11 cellular contexts compared by ENCODE assay signal in the genomic region with DNA sequence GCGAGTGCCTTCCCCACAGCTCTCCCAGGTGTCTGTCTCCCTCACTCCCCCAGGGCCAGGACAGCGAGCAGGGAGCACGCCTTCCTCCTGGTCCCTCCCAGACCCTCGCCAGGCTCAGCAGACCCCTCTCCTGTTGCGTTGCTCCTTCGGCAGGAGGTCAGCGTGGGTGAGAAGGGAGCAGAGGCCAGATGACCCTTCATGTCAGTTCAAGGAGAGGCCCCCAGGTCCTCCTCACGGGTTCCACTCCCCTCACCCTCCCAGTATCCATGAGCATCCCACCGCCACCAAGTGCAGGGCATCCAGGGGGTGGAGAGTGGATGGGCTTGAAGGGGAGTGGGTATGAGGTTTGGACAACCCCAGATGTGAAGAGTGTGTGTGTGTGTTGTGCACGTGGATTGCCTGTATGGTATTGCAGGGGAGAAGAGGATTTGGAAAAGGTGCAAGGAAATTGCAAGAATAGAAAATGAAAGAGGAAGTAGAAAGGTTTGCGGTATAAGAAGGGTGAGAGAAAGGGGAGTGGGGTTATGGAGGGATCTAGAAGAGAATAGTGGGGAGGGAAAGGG. TPM values are rescaled to one million over a fixed set of nuclear protein-coding genes. Genes with fewer than 3 reads are reported as not detected.
DNase-seq lines count a peak whose midpoint lies in the region; ATAC-seq and TF ChIP-seq lines count a peak whose summit lies in the region.
"Had no signal": no experiment of that assay in that cellular context is flagged by ENCODE, and none has a peak within 500 bp of the region (broad histone marks: within the 10 kb centered on the region; RNA-seq: fewer than 3 reads in every experiment).

No MANE protein-coding gene starts in this region.

- H3K27ac ChIP-seq in fibroblast of lung (ENCODE audit: insufficient read depth, low read length): peak overlapping the region; percentile 40
- H3K27ac ChIP-seq: 22Rv1, pancreas had no signal

- no peak overlapping the region for H3K9ac ChIP-seq in fibroblast of lung (ENCODE audit: insufficient read depth, low read length)

- H3K9me3 ChIP-seq in fibroblast of lung (ENCODE audit: control insufficient read depth, insufficient read depth, low read depth, low read length): no peaks in the 10 kb centered on the region
- H3K9me3 ChIP-seq: pancreas had no signal

- peaks cover 20% of the 10 kb centered on the region for H3K4me1 Mint-ChIP-seq in T-helper 1 cell treated with Interleukin-12 subunit alpha and Interleukin-12 subunit beta and Interleukin-4 antibody, amounts not matched to agents 30 μg/mL and 1 μg/mL, for 36 hours (ENCODE audit: low read depth)
- peaks cover 39 to 43% of the 10 kb centered on the region in 2 donors for H3K4me1 Mint-ChIP-seq in stimulated activated naive B cell treated with anti-CD40 and anti-IgM and Interleukin-4, amounts not matched to agents 10 μg/mL and 1 μg/mL and 100 μg/mL, for 72 hours

- H3K36me3 ChIP-seq in fibroblast of lung (ENCODE audit: control insufficient read depth, insufficient read depth, low read length): peaks cover 43% of the 10 kb centered on the region
- H3K36me3 ChIP-seq: pancreas had no signal

- peaks cover 9% of the 10 kb centered on the region for H3K4me1 ChIP-seq in fibroblast of lung (ENCODE audit: control insufficient read depth, extremely low read depth, insufficient read depth, low read length)
- H3K4me1 ChIP-seq: pancreas had no signal

- no peaks in the 10 kb centered on the region for H3K9me3 Mint-ChIP-seq in T-helper 1 cell treated with Interleukin-12 subunit alpha and Interleukin-12 subunit beta and Interleukin-4 antibody, amounts not matched to agents 30 μg/mL and 1 μg/mL, for 36 hours
- no peaks in the 10 kb centered on the region for H3K9me3 Mint-ChIP-seq in stimulated activated naive B cell treated with anti-CD40 and anti-IgM and Interleukin-4, amounts not matched to agents 10 μg/mL and 1 μg/mL and 100 μg/mL, for 72 hours

- no peak for DNase-seq in T-helper 1 cell
- DNase-seq in OCI-M1 (lab: John Stamatoyannopoulos, UW): peak; percentile 75
- DNase-seq in fibroblast of lung (ENCODE audit: low read depth in 2 of 2): peak; percentile 56 to 67
- DNase-seq in stimulated activated naive B cell treated with anti-CD40 and anti-IgM and Interleukin-4, amounts not matched to agents 10 μg/mL and 1 μg/mL and 100 μg/mL, for 72 hours: no peak
- no peak for DNase-seq in NCI-H1694 treated with DMSO at 0.1 percent for 48 hours (lab: John Stamatoyannopoulos, UW)
- no peak for DNase-seq in NCI-H774 (lab: John Stamatoyannopoulos, UW)

- H3K27ac Mint-ChIP-seq in T-helper 1 cell treated with Interleukin-12 subunit alpha and Interleukin-12 subunit beta and Interleukin-4 antibody, amounts not matched to agents 30 μg/mL and 1 μg/mL, for 36 hours: peak overlapping the region; percentile 37
- H3K27ac Mint-ChIP-seq in stimulated activated naive B cell treated with anti-CD40 and anti-IgM and Interleukin-4, amounts not matched to agents 10 μg/mL and 1 μg/mL and 100 μg/mL, for 72 hours: no peak overlapping the region

- peak; percentile 54 to 58 for ATAC-seq in stimulated activated naive B cell treated with anti-CD40 and anti-IgM and Interleukin-4, amounts not matched to agents 10 μg/mL and 1 μg/mL and 100 μg/mL, for 72 hours (replicated peaks)
- no peak for ATAC-seq in GM19328 (IDR thresholded peaks at IDR 0.05; ENCODE audit: unreplicated experiment)
- ATAC-seq: esophagus mucosa, pancreas had no signal

- TF ChIP-seq CTCF in fibroblast of lung (conservative IDR thresholded peaks at IDR 0.05 in 1 of 2, IDR thresholded peaks at IDR 0.05 in 1 of 2; ENCODE audit: low read depth in 1 of 2, low read length in 2 of 2): no peak

- H3K4me3 ChIP-seq in fibroblast of lung (replicated peaks in 1 of 4; ENCODE audit: control extremely low read depth in 1 of 4, insufficient read depth in 1 of 4, low read depth in 3 of 4, low read length in 4 of 4): no peak overlapping the region
- H3K4me3 ChIP-seq: pancreas had no signal

- H2AFZ ChIP-seq in fibroblast of lung (ENCODE audit: low read length): no peak overlapping the region

- peaks cover 1% of the 10 kb centered on the region for H4K20me1 ChIP-seq in fibroblast of lung (ENCODE audit: control insufficient read depth, extremely low read depth, insufficient read depth, low read length)

- no peaks in the 10 kb centered on the region for H3K27me3 ChIP-seq in fibroblast of lung (ENCODE audit: control insufficient read depth, insufficient read depth, low read length)
- H3K27me3 ChIP-seq: pancreas had no signal

- H3K4me3 Mint-ChIP-seq in T-helper 1 cell treated with Interleukin-12 subunit alpha and Interleukin-12 subunit beta and Interleukin-4 antibody, amounts not matched to agents 30 μg/mL and 1 μg/mL, for 36 hours: peak overlapping the region; percentile 52
- peak overlapping the region; percentile 8 to 48 for H3K4me3 Mint-ChIP-seq in stimulated activated naive B cell treated with anti-CD40 and anti-IgM and Interleukin-4, amounts not matched to agents 10 μg/mL and 1 μg/mL and 100 μg/mL, for 72 hours

- H3K79me2 ChIP-seq in fibroblast of lung (ENCODE audit: control insufficient read depth, insufficient read depth, low read length): peaks cover 3% of the 10 kb centered on the region

- no peaks in the 10 kb centered on the region for H3K36me3 Mint-ChIP-seq in T-helper 1 cell treated with Interleukin-12 subunit alpha and Interleukin-12 subunit beta and Interleukin-4 antibody, amounts not matched to agents 30 μg/mL and 1 μg/mL, for 36 hours (ENCODE audit: low read depth)
- no peaks in the 10 kb centered on the region for H3K36me3 Mint-ChIP-seq in stimulated activated naive B cell treated with anti-CD40 and anti-IgM and Interleukin-4, amounts not matched to agents 10 μg/mL and 1 μg/mL and 100 μg/mL, for 72 hours

- H3K27me3 Mint-ChIP-seq in T-helper 1 cell treated with Interleukin-12 subunit alpha and Interleukin-12 subunit beta and Interleukin-4 antibody, amounts not matched to agents 30 μg/mL and 1 μg/mL, for 36 hours (ENCODE audit: low read depth): peaks cover 4% of the 10 kb centered on the region
- no peaks in the 10 kb centered on the region for H3K27me3 Mint-ChIP-seq in stimulated activated naive B cell treated with anti-CD40 and anti-IgM and Interleukin-4, amounts not matched to agents 10 μg/mL and 1 μg/mL and 100 μg/mL, for 72 hours

- no peak overlapping the region for H3K4me2 ChIP-seq in fibroblast of lung (ENCODE audit: extremely low read depth, insufficient read depth, low read length)

RNA-seq across cellular contexts. Expression of a gene that starts 17.7 kb away (rescaled TPM):
- total RNA-seq in fibroblast of lung: 4.1 and 4.3 TPM in 2 replicates
- polyA plus RNA-seq in fibroblast of lung: 1.4 and 1.6 TPM in 2 replicates
- polyA plus RNA-seq in fibroblast of lung (2012): 5.2 and 8.8 TPM in 2 replicates
- polyA minus RNA-seq in fibroblast of lung (ENCODE audit: low replicate concordance): 1.7 and 5.6 TPM in 2 replicates

RNA-seq across cellular contexts. Expression of a gene that starts 17.9 kb away (rescaled TPM):
- 577 and 584 TPM in 2 replicates for total RNA-seq in fibroblast of lung
- polyA plus RNA-seq in fibroblast of lung: 541 and 604 TPM in 2 replicates
- 2,129 and 2,873 TPM in 2 replicates for polyA plus RNA-seq in fibroblast of lung (2012)
- 7,488 and 12,203 TPM in 2 replicates for polyA minus RNA-seq in fibroblast of lung (ENCODE audit: low replicate concordance)

RNA-seq across cellular contexts. Expression of a gene that starts 33.0 kb away (rescaled TPM):
- total RNA-seq in fibroblast of lung: 41.5 and 45.5 TPM in 2 replicates
- polyA plus RNA-seq in fibroblast of lung: 22.1 and 26.0 TPM in 2 replicates
- 37.9 and 40.6 TPM in 2 replicates for polyA plus RNA-seq in fibroblast of lung (2012)
- 25.3 and 28.3 TPM in 2 replicates for polyA minus RNA-seq in fibroblast of lung (ENCODE audit: low replicate concordance)

RNA-seq across cellular contexts. Expression of a gene that starts 53.6 kb away (rescaled TPM):
- 2.1 and 2.3 TPM in 2 replicates for total RNA-seq in fibroblast of lung
- 1.4 and 3.8 TPM in 2 replicates for polyA plus RNA-seq in fibroblast of lung
- 6.5 and 13.5 TPM in 2 replicates for polyA plus RNA-seq in fibroblast of lung (2012)
- polyA minus RNA-seq in fibroblast of lung (ENCODE audit: low replicate concordance): 2.1 and 14.8 TPM in 2 replicates

Comparison
In these comparisons a context has a peak if more than half of its experiments do, and no peak if none do; other contexts are left out.
1. DNase-seq: peak in OCI-M1 (single experiment) and fibroblast of lung (2 of 2); none in T-helper 1 cell (0 of 5), stimulated activated naive B cell treated with anti-CD40 and anti-IgM and Interleukin-4, amounts not matched to agents 10 μg/mL and 1 μg/mL and 100 μg/mL, for 72 hours (single experiment), NCI-H1694 treated with DMSO at 0.1 percent for 48 hours (single experiment) and NCI-H774 (single experiment).